19 cellular contexts compared by ENCODE assay signal in the genomic region with DNA sequence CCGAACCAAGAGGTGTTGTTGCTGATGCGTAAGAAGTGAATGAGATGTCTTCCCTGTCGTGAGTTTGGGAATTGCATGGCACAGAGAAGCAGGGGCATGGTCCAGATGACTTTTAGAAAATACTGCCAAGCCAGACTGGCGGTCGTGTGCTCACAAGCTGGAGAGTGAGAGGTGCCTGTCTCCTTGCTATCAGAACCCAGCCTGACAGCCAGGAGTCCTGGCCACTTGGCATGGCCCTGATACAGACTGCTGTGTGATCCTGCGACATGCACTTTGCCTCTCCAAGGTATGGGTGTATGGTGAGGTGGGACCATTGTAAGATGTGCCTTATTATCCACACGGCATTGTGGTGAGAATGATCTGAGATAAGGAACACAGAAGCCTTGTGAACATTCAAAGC.
DNase-seq lines count a peak whose midpoint lies in the region; ATAC-seq lines count a peak whose summit lies in the region.
"Had no signal": no experiment of that assay in that cellular context is flagged by ENCODE, and none has a peak within 500 bp of the region (broad histone marks: within the 10 kb centered on the region; RNA-seq: fewer than 3 reads in every experiment).

No MANE protein-coding gene starts in this region.

- peaks cover 11 to 39% (median 31%) of the 10 kb centered on the region in 5 donors for H3K4me1 ChIP-seq in subcutaneous abdominal adipose tissue (ENCODE audit: control insufficient read depth in 5 of 5, insufficient read depth in 5 of 5, low read length in 5 of 5)
- H3K4me1 ChIP-seq: testis had no signal

- peaks cover 25% of the 10 kb centered on the region for H3K4me1 Mint-ChIP-seq in activated CD4-positive, alpha-beta T cell treated with anti-CD3 and anti-CD28 coated beads for 36 hours
- peaks cover 19% of the 10 kb centered on the region for H3K4me1 Mint-ChIP-seq in activated T-helper 17 cell treated with anti-CD3 and anti-CD28 coated beads, Interleukin-2, amount 50 U/mL, for 72 hours
- H3K4me1 Mint-ChIP-seq in activated CD4-positive, alpha-beta memory T cell treated with anti-CD3 and anti-CD28 coated beads for 36 hours (ENCODE audit: low read depth), result peaks cover 51% of the 10 kb centered on the region
- H3K4me1 Mint-ChIP-seq in activated T-helper 2 cell treated with anti-CD3 and anti-CD28 coated beads, Interferon-gamma antibody, Interleukin-2, Interleukin-4, amounts not matched to agents 10 μg/mL and 5 μg/mL and 100 μg/mL, durations not matched to agents 14 hours and 24 hours and 36 hours (ENCODE audit: low read depth), result peaks cover 10% of the 10 kb centered on the region

- no peaks in the 10 kb centered on the region for H3K9me3 ChIP-seq in subcutaneous abdominal adipose tissue (ENCODE audit: control insufficient read depth in 5 of 5, low read length in 5 of 5)
- H3K9me3 ChIP-seq: mucosa of descending colon, testis had no signal

- no peak overlapping the region for H3K4me3 ChIP-seq in subcutaneous abdominal adipose tissue (ENCODE audit: low read depth in 1 of 5, low read length in 5 of 5)
- H3K4me3 ChIP-seq: GM12878, mucosa of descending colon, testis had no signal

- peak overlapping the region; percentile 0 for H3K27ac Mint-ChIP-seq in activated CD4-positive, alpha-beta T cell treated with anti-CD3 and anti-CD28 coated beads for 36 hours
- peak overlapping the region; percentile 58 for H3K27ac Mint-ChIP-seq in activated T-helper 17 cell treated with anti-CD3 and anti-CD28 coated beads, Interleukin-2, amount 50 U/mL, for 72 hours
- H3K27ac Mint-ChIP-seq in activated CD4-positive, alpha-beta memory T cell treated with anti-CD3 and anti-CD28 coated beads for 36 hours, result no peak overlapping the region
- no peak overlapping the region for H3K27ac Mint-ChIP-seq in activated T-helper 2 cell treated with anti-CD3 and anti-CD28 coated beads, Interferon-gamma antibody, Interleukin-2, Interleukin-4, amounts not matched to agents 10 μg/mL and 5 μg/mL and 100 μg/mL, durations not matched to agents 14 hours and 24 hours and 36 hours
- H3K27ac Mint-ChIP-seq: activated naive CD4-positive, alpha-beta T cell treated with anti-CD3 and anti-CD28 coated beads for 36 hours had no signal

- H3K27ac ChIP-seq in subcutaneous abdominal adipose tissue (ENCODE audit: low read depth, low read length), result peak overlapping the region; percentile 60
- H3K27ac ChIP-seq: testis had no signal

- CTCF ChIA-PET in activated CD4-positive, alpha-beta T cell treated with anti-CD3 and anti-CD28 coated beads for 36 hours (lab: Charles Lee), result no interaction called here
- CTCF ChIA-PET in activated CD4-positive, alpha-beta memory T cell treated with anti-CD3 and anti-CD28 coated beads for 36 hours (lab: Charles Lee), result no interaction called here

- DNase-seq in activated CD4-positive, alpha-beta T cell treated with anti-CD3 and anti-CD28 coated beads for 36 hours, result no peak
- DNase-seq in activated CD4-positive, alpha-beta T cell treated with anti-CD3 and anti-CD28 coated beads, Interleukin-2, amount 50 U/mL, for 48 hours, result no peak
- peak; percentile 77 for DNase-seq in mesenteric fat pad (ENCODE audit: low spot score)
- no peak for DNase-seq in activated CD4-positive, alpha-beta memory T cell treated with anti-CD3 and anti-CD28 coated beads for 36 hours
- DNase-seq in activated CD8-positive, alpha-beta memory T cell treated with anti-CD3 and anti-CD28 coated beads for 24 hours, result no peak
- no peak for DNase-seq in activated T-helper 2 cell treated with anti-CD3 and anti-CD28 coated beads, Interferon-gamma antibody, Interleukin-2, Interleukin-4, amounts not matched to agents 10 μg/mL and 5 μg/mL and 100 μg/mL, durations not matched to agents 14 hours and 24 hours and 36 hours (ENCODE audit: low spot score)
- DNase-seq: 8988T; activated naive CD4-positive, alpha-beta T cell treated with anti-CD3 and anti-CD28 coated beads for 36 hours; COR-L47; H7; kidney; mucosa of descending colon; NCI-H146; NCI-H2227 treated with DMSO at 0.1 percent for 48 hours; testis had no signal

- H3K36me3 ChIP-seq in subcutaneous abdominal adipose tissue (ENCODE audit: control insufficient read depth in 5 of 5, insufficient read depth in 5 of 5, low read length in 5 of 5), result peaks cover 0 to 6% (median 0%) of the 10 kb centered on the region in 5 donors

- intact Hi-C loops in activated CD4-positive, alpha-beta T cell treated with anti-CD3 and anti-CD28 coated beads for 36 hours (cut with DNase I, micrococcal nuclease), result no loop called here
- intact Hi-C loops in activated CD4-positive, alpha-beta memory T cell treated with anti-CD3 and anti-CD28 coated beads for 36 hours (cut with micrococcal nuclease), result no loop called here
- intact Hi-C loops in activated T-helper 2 cell treated with anti-CD3 and anti-CD28 coated beads, Interferon-gamma antibody, Interleukin-2, Interleukin-4, amounts not matched to agents 10 μg/mL and 5 μg/mL and 100 μg/mL, durations not matched to agents 14 hours and 24 hours and 36 hours (cut with micrococcal nuclease), result no loop called here

- H3K27me3 ChIP-seq in subcutaneous abdominal adipose tissue (ENCODE audit: control insufficient read depth in 5 of 5, insufficient read depth in 4 of 5, low read length in 5 of 5), result no peaks in the 10 kb centered on the region
- H3K27me3 ChIP-seq: testis had no signal

- no peaks in the 10 kb centered on the region for H3K9me3 Mint-ChIP-seq in activated CD4-positive, alpha-beta T cell treated with anti-CD3 and anti-CD28 coated beads for 36 hours (ENCODE audit: low read depth)
- no peaks in the 10 kb centered on the region for H3K9me3 Mint-ChIP-seq in activated T-helper 17 cell treated with anti-CD3 and anti-CD28 coated beads, Interleukin-2, amount 50 U/mL, for 72 hours
- H3K9me3 Mint-ChIP-seq in activated CD4-positive, alpha-beta memory T cell treated with anti-CD3 and anti-CD28 coated beads for 36 hours, result peaks cover 7% of the 10 kb centered on the region
- peaks cover 7% of the 10 kb centered on the region for H3K9me3 Mint-ChIP-seq in activated T-helper 2 cell treated with anti-CD3 and anti-CD28 coated beads, Interferon-gamma antibody, Interleukin-2, Interleukin-4, amounts not matched to agents 10 μg/mL and 5 μg/mL and 100 μg/mL, durations not matched to agents 14 hours and 24 hours and 36 hours

- H3K9ac ChIP-seq in subcutaneous abdominal adipose tissue (ENCODE audit: low read length in 5 of 5), result no peak overlapping the region

- POLR2A ChIA-PET in activated CD4-positive, alpha-beta T cell treated with anti-CD3 and anti-CD28 coated beads for 36 hours (lab: Charles Lee), result no interaction called here
- POLR2A ChIA-PET in activated CD4-positive, alpha-beta memory T cell treated with anti-CD3 and anti-CD28 coated beads for 36 hours (lab: Charles Lee), result no interaction called here

- no peaks in the 10 kb centered on the region for H3K27me3 Mint-ChIP-seq in activated CD4-positive, alpha-beta T cell treated with anti-CD3 and anti-CD28 coated beads for 36 hours
- H3K27me3 Mint-ChIP-seq in activated T-helper 17 cell treated with anti-CD3 and anti-CD28 coated beads, Interleukin-2, amount 50 U/mL, for 72 hours, result no peaks in the 10 kb centered on the region
- H3K27me3 Mint-ChIP-seq in activated CD4-positive, alpha-beta memory T cell treated with anti-CD3 and anti-CD28 coated beads for 36 hours, result no peaks in the 10 kb centered on the region
- H3K27me3 Mint-ChIP-seq in activated T-helper 2 cell treated with anti-CD3 and anti-CD28 coated beads, Interferon-gamma antibody, Interleukin-2, Interleukin-4, amounts not matched to agents 10 μg/mL and 5 μg/mL and 100 μg/mL, durations not matched to agents 14 hours and 24 hours and 36 hours (ENCODE audit: low read depth), result no peaks in the 10 kb centered on the region

- peaks cover 19% of the 10 kb centered on the region for H3K36me3 Mint-ChIP-seq in activated CD4-positive, alpha-beta T cell treated with anti-CD3 and anti-CD28 coated beads for 36 hours (ENCODE audit: low read depth)
- peaks cover 36% of the 10 kb centered on the region for H3K36me3 Mint-ChIP-seq in activated T-helper 17 cell treated with anti-CD3 and anti-CD28 coated beads, Interleukin-2, amount 50 U/mL, for 72 hours (ENCODE audit: low read depth)
- peaks cover 20% of the 10 kb centered on the region for H3K36me3 Mint-ChIP-seq in activated CD4-positive, alpha-beta memory T cell treated with anti-CD3 and anti-CD28 coated beads for 36 hours
- H3K36me3 Mint-ChIP-seq in activated T-helper 2 cell treated with anti-CD3 and anti-CD28 coated beads, Interferon-gamma antibody, Interleukin-2, Interleukin-4, amounts not matched to agents 10 μg/mL and 5 μg/mL and 100 μg/mL, durations not matched to agents 14 hours and 24 hours and 36 hours (ENCODE audit: low read depth), result peaks cover 35% of the 10 kb centered on the region

- ATAC-seq in activated CD4-positive, alpha-beta T cell treated with anti-CD3 and anti-CD28 coated beads for 36 hours, result no peak
- no peak for ATAC-seq in activated T-helper 17 cell treated with anti-CD3 and anti-CD28 coated beads, Interleukin-2, amount 50 U/mL, for 72 hours (replicated peaks)
- ATAC-seq: GM12878, mucosa of descending colon, SK-N-SH treated with all-trans-retinoic acid at 6 μM for 48 hours had no signal

- no peak overlapping the region for H3K4me3 Mint-ChIP-seq in activated CD4-positive, alpha-beta T cell treated with anti-CD3 and anti-CD28 coated beads for 36 hours
- no peak overlapping the region for H3K4me3 Mint-ChIP-seq in activated T-helper 17 cell treated with anti-CD3 and anti-CD28 coated beads, Interleukin-2, amount 50 U/mL, for 72 hours
- no peak overlapping the region for H3K4me3 Mint-ChIP-seq in activated CD4-positive, alpha-beta memory T cell treated with anti-CD3 and anti-CD28 coated beads for 36 hours
- no peak overlapping the region for H3K4me3 Mint-ChIP-seq in activated T-helper 2 cell treated with anti-CD3 and anti-CD28 coated beads, Interferon-gamma antibody, Interleukin-2, Interleukin-4, amounts not matched to agents 10 μg/mL and 5 μg/mL and 100 μg/mL, durations not matched to agents 14 hours and 24 hours and 36 hours (ENCODE audit: low read depth)
- H3K4me3 Mint-ChIP-seq: activated naive CD4-positive, alpha-beta T cell treated with anti-CD3 and anti-CD28 coated beads for 36 hours had no signal

Comparison
In these comparisons a context has a peak if more than half of its experiments do, and no peak if none do; other contexts are left out.
1. H3K27ac Mint-ChIP-seq: peak in activated CD4-positive, alpha-beta T cell treated with anti-CD3 and anti-CD28 coated beads for 36 hours (single experiment) and activated T-helper 17 cell treated with anti-CD3 and anti-CD28 coated beads, Interleukin-2, amount 50 U/mL, for 72 hours (single experiment); none in activated CD4-positive, alpha-beta memory T cell treated with anti-CD3 and anti-CD28 coated beads for 36 hours (single experiment) and activated T-helper 2 cell treated with anti-CD3 and anti-CD28 coated beads, Interferon-gamma antibody, Interleukin-2, Interleukin-4, amounts not matched to agents 10 μg/mL and 5 μg/mL and 100 μg/mL, durations not matched to agents 14 hours and 24 hours and 36 hours (single experiment).